8 cellular contexts compared by ENCODE assay signal in the genomic region with DNA sequence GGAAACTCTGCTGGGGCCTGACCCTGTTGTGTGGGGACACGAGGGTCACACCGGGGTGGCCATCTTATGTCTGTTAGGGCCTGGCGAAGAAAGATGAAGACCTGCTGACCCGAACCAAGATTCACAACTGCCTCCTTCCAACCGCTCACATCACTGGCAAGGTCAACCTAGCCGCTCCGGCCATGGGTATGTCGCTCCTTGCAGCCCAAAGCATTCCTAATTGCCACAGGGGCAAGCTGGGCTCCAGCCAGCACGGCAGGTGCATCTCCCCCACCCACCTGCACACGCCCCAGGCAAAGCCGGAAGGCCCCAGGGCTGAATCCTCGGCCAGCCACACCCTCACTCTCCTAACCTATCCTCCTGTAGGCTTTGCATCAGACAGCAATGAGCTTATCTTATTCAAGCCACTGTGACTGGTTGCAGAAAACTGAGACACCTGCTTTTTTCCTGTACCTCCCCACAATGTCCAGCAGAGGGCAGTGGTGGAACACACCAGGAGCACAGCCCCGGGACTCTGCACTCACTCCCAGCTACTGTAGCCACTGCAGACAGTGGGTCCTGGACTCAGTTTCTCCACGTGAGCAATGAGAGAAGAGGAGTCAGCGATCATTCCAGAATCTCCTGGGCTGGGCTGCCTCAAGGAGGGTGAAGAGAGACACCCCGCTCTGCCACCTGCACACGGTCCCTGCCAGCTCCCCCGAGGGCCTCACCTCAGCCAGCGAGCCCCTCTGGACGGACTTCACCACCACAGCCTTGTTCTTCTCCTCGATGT.
A peak's percentile ranks its signal among the peaks of the same experiment; 100 is the strongest.
DNase-seq lines count a peak whose midpoint lies in the region; FAIRE-seq and TF ChIP-seq lines count a peak whose summit lies in the region.

No MANE protein-coding gene starts in this region.

- peak; percentile 88 for DNase-seq in AG08396 (ENCODE audit: low spot score)
- peak; percentile 83 for DNase-seq in H54 (ENCODE audit: insufficient read length, low spot score)
- peak; percentile 83 for DNase-seq in NCI-H510A treated with DMSO at 0.1 percent for 48 hours (lab: John Stamatoyannopoulos, UW)
- DNase-seq in activated CD4-positive, alpha-beta T cell treated with anti-CD3 and anti-CD28 coated beads, Interleukin-2, amount 10 ng/mL, durations not matched to agents 7 days and 5 days = peak; percentile 76
- peak; percentile 49 for DNase-seq in stimulated activated CD8-positive, alpha-beta memory T cell treated with anti-CD3 and anti-CD28 coated beads, Interleukin-12 subunit alpha, Interleukin-12 subunit beta, amount 100 ng/mL, for 1 hour (ENCODE audit: low read depth)
- DNase-seq in NCI-H1048 (lab: John Stamatoyannopoulos, UW) = no peak

- peaks cover 49% of the 10 kb centered on the region for H3K36me3 Mint-ChIP-seq in activated CD4-positive, alpha-beta T cell treated with anti-CD3 and anti-CD28 coated beads, Interleukin-2, amount 10 ng/mL, durations not matched to agents 7 days and 5 days (ENCODE audit: low read depth)

- peak; percentile 93 for TF ChIP-seq CTCF in liver (IDR thresholded peaks at IDR 0.05; ENCODE audit: low read depth, low read length, missing input control)

- H3K4me1 Mint-ChIP-seq in activated CD4-positive, alpha-beta T cell treated with anti-CD3 and anti-CD28 coated beads, Interleukin-2, amount 10 ng/mL, durations not matched to agents 7 days and 5 days = peaks cover 16% of the 10 kb centered on the region

- H3K4me3 ChIP-seq in liver (ENCODE audit: low read depth in 1 of 3, low read length in 3 of 3) = no peak overlapping the region

- no peaks in the 10 kb centered on the region for H3K27me3 Mint-ChIP-seq in activated CD4-positive, alpha-beta T cell treated with anti-CD3 and anti-CD28 coated beads, Interleukin-2, amount 10 ng/mL, durations not matched to agents 7 days and 5 days

- H3K27ac ChIP-seq in cingulate gyrus (ENCODE audit: low read depth, low read length) (peak overlapping the region; percentile 99), liver (ENCODE audit: low read depth in 1 of 2, low read length in 2 of 2) (no peak overlapping the region)

- H3K36me3 ChIP-seq in liver (ENCODE audit: control insufficient read depth in 4 of 4, insufficient read depth in 3 of 4, low read depth in 1 of 4, low read length in 3 of 4) = peaks cover 0 to 4% (median 0%) of the 10 kb centered on the region in 4 donors

- TF ChIP-seq RAD21 in liver (IDR thresholded peaks at IDR 0.05) = peak; percentile 99 to 100

- TF ChIP-seq POLR2A in H54 (IDR thresholded peaks at IDR 0.05; ENCODE audit: low read depth, low read length) = no peak

- FAIRE-seq in H54 (lab: Jason Lieb, UNC) = no peak

- H3K4me3 Mint-ChIP-seq in activated CD4-positive, alpha-beta T cell treated with anti-CD3 and anti-CD28 coated beads, Interleukin-2, amount 10 ng/mL, durations not matched to agents 7 days and 5 days = no peak overlapping the region

- CTCF ChIA-PET in activated CD4-positive, alpha-beta T cell treated with anti-CD3 and anti-CD28 coated beads, Interleukin-2, amount 10 ng/mL, durations not matched to agents 7 days and 5 days (lab: Charles Lee) = interaction anchor here (0.5 to 2.5 kb wide), 38 partner anchors 8 to 328 kb away, joined by 3 to 32 read pairs (median 3); a partner anchor contains a TSS

- H3K4me1 ChIP-seq in liver (ENCODE audit: control insufficient read depth in 4 of 4, insufficient read depth in 4 of 4, low read length in 3 of 4) = peaks cover 0 to 15% (median 10%) of the 10 kb centered on the region in 4 donors

- 68% methylated on average over 21 of the region's 21 CpGs for WGBS in liver

- peaks cover 4% of the 10 kb centered on the region for H3K9me3 Mint-ChIP-seq in activated CD4-positive, alpha-beta T cell treated with anti-CD3 and anti-CD28 coated beads, Interleukin-2, amount 10 ng/mL, durations not matched to agents 7 days and 5 days

- no peak overlapping the region for H3K9ac ChIP-seq in liver (ENCODE audit: low read depth in 1 of 2, low read length in 2 of 2)

- H3K27ac Mint-ChIP-seq in activated CD4-positive, alpha-beta T cell treated with anti-CD3 and anti-CD28 coated beads, Interleukin-2, amount 10 ng/mL, durations not matched to agents 7 days and 5 days = no peak overlapping the region

- no peaks in the 10 kb centered on the region for H3K27me3 ChIP-seq in liver (ENCODE audit: control insufficient read depth in 4 of 4, insufficient read depth in 4 of 4, low read length in 3 of 4)

- POLR2A ChIA-PET in activated CD4-positive, alpha-beta T cell treated with anti-CD3 and anti-CD28 coated beads, Interleukin-2, amount 10 ng/mL, durations not matched to agents 7 days and 5 days (lab: Charles Lee) = interaction anchor here (0.6 to 1.1 kb wide), 3 partner anchors 9 to 165 kb away, joined by 3 to 5 read pairs (median 4); no protein-coding TSS in a partner anchor

- no peaks in the 10 kb centered on the region for H3K9me3 ChIP-seq in liver (ENCODE audit: control insufficient read depth in 4 of 4, low read length in 3 of 4)

TF ChIP-seq in liver, 16 proteins besides CTCF, POLR2A, EP300 and RAD21:
- no peak for TF ChIP-seq YY1 (IDR thresholded peaks at IDR 0.05)
- no peak for TF ChIP-seq EGR1 (IDR thresholded peaks at IDR 0.05; ENCODE audit: low read depth in 2 of 2)
- TF ChIP-seq HNF4A (conservative IDR thresholded peaks at IDR 0.05) = no peak
- TF ChIP-seq, protein P1, sequence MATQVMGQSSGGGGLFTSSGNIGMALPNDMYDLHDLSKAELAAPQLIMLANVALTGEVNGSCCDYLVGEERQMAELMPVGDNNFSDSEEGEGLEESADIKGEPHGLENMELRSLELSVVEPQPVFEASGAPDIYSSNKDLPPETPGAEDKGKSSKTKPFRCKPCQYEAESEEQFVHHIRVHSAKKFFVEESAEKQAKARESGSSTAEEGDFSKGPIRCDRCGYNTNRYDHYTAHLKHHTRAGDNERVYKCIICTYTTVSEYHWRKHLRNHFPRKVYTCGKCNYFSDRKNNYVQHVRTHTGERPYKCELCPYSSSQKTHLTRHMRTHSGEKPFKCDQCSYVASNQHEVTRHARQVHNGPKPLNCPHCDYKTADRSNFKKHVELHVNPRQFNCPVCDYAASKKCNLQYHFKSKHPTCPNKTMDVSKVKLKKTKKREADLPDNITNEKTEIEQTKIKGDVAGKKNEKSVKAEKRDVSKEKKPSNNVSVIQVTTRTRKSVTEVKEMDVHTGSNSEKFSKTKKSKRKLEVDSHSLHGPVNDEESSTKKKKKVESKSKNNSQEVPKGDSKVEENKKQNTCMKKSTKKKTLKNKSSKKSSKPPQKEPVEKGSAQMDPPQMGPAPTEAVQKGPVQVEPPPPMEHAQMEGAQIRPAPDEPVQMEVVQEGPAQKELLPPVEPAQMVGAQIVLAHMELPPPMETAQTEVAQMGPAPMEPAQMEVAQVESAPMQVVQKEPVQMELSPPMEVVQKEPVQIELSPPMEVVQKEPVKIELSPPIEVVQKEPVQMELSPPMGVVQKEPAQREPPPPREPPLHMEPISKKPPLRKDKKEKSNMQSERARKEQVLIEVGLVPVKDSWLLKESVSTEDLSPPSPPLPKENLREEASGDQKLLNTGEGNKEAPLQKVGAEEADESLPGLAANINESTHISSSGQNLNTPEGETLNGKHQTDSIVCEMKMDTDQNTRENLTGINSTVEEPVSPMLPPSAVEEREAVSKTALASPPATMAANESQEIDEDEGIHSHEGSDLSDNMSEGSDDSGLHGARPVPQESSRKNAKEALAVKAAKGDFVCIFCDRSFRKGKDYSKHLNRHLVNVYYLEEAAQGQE (IDR thresholded peaks at IDR 0.05) = no peak
- TF ChIP-seq HNF4G (IDR thresholded peaks at IDR 0.05) = no peak
- TF ChIP-seq, protein P2, sequence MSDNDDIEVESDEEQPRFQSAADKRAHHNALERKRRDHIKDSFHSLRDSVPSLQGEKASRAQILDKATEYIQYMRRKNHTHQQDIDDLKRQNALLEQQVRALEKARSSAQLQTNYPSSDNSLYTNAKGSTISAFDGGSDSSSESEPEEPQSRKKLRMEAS (IDR thresholded peaks at IDR 0.05) = no peak
- TF ChIP-seq FOXA1 (IDR thresholded peaks at IDR 0.05) = no peak
- no peak for TF ChIP-seq GABPA (IDR thresholded peaks at IDR 0.05 in 1 of 2, conservative IDR thresholded peaks at IDR 0.05 in 1 of 2)
- TF ChIP-seq, protein P3, sequence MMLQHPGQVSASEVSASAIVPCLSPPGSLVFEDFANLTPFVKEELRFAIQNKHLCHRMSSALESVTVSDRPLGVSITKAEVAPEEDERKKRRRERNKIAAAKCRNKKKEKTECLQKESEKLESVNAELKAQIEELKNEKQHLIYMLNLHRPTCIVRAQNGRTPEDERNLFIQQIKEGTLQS (IDR thresholded peaks at IDR 0.05) = no peak
- TF ChIP-seq FOXA2 (IDR thresholded peaks at IDR 0.05) = no peak
- no peak for TF ChIP-seq RXRA (IDR thresholded peaks at IDR 0.05)
- TF ChIP-seq NR2F2 (IDR thresholded peaks at IDR 0.05) = no peak
- TF ChIP-seq, protein P4, sequence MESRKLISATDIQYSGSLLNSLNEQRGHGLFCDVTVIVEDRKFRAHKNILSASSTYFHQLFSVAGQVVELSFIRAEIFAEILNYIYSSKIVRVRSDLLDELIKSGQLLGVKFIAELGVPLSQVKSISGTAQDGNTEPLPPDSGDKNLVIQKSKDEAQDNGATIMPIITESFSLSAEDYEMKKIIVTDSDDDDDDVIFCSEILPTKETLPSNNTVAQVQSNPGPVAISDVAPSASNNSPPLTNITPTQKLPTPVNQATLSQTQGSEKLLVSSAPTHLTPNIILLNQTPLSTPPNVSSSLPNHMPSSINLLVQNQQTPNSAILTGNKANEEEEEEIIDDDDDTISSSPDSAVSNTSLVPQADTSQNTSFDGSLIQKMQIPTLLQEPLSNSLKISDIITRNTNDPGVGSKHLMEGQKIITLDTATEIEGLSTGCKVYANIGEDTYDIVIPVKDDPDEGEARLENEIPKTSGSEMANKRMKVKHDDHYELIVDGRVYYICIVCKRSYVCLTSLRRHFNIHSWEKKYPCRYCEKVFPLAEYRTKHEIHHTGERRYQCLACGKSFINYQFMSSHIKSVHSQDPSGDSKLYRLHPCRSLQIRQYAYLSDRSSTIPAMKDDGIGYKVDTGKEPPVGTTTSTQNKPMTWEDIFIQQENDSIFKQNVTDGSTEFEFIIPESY (IDR thresholded peaks at IDR 0.05) = no peak
- no peak for TF ChIP-seq TAF1 (conservative IDR thresholded peaks at IDR 0.05)
- TF ChIP-seq JUND (IDR thresholded peaks at IDR 0.05) = no peak
- no peak for TF ChIP-seq SP1 (IDR thresholded peaks at IDR 0.05)
